In genomic region chr6:122798099-122798641, GRCh38 we compare ENCODE assay signal across 9 cellular contexts. TPM values are rescaled to one million over a fixed set of nuclear protein-coding genes. Genes with fewer than 3 reads are reported as not detected.
DNase-seq lines count a peak whose midpoint lies in the region; ATAC-seq and TF ChIP-seq lines count a peak whose summit lies in the region.
"Had no signal": no experiment of that assay in that cellular context is flagged by ENCODE, and none has a peak within 500 bp of the region (broad histone marks: within the 10 kb centered on the region; RNA-seq: fewer than 3 reads in every experiment).

No MANE protein-coding gene starts in this region.

- H3K4me2 ChIP-seq in osteoblast (ENCODE audit: insufficient read depth, low read length) = peak overlapping the region; percentile 73

- H4K20me1 ChIP-seq in osteoblast (ENCODE audit: insufficient read depth, low read length) = no peaks in the 10 kb centered on the region

- H3K4me3 ChIP-seq in astrocyte of the cerebellum (ENCODE audit: low read depth, low read length) (no peak overlapping the region), osteoblast (ENCODE audit: insufficient read depth, low read length) (peak overlapping the region; percentile 40)

- ATAC-seq in GM19397 (IDR thresholded peaks at IDR 0.05; ENCODE audit: unreplicated experiment) (peak; percentile 78), HG03469 (IDR thresholded peaks at IDR 0.05; ENCODE audit: unreplicated experiment) (peak; percentile 82)

- peaks cover 24% of the 10 kb centered on the region for H3K4me1 ChIP-seq in osteoblast (ENCODE audit: insufficient read depth, low read length)

- H3K27ac ChIP-seq in osteoblast (ENCODE audit: low read depth, low read length) = peak overlapping the region; percentile 11

- H3K27me3 ChIP-seq in osteoblast (ENCODE audit: insufficient read depth, low read length) = no peaks in the 10 kb centered on the region

- no peaks in the 10 kb centered on the region for H3K36me3 ChIP-seq in osteoblast (ENCODE audit: insufficient read depth, low read length)

- peak overlapping the region; percentile 26 for H2AFZ ChIP-seq in osteoblast (ENCODE audit: low read length)

- TF ChIP-seq CTCF in astrocyte of the cerebellum (IDR thresholded peaks at IDR 0.05; ENCODE audit: low read depth, low read length, missing control alignments) (no peak), osteoblast (IDR thresholded peaks at IDR 0.05; ENCODE audit: extremely low read depth, low read depth, low read length) (no peak)

- peak; percentile 79 for DNase-seq in Daoy (ENCODE audit: low read depth)
- peak; percentile 36 for DNase-seq in astrocyte of the cerebellum (ENCODE audit: low read depth)
- peak; percentile 81 for DNase-seq in osteoblast (ENCODE audit: insufficient read length, low spot score, missing footprints)
- DNase-seq in midbrain (lab: John Stamatoyannopoulos, UW) = no peak
- DNase-seq in COR-L47 (lab: John Stamatoyannopoulos, UW) = no peak
- DNase-seq in cortex of kidney (lab: John Stamatoyannopoulos, UW) = no peak

- in situ Hi-C loops in astrocyte of the cerebellum (cut with HindIII; ENCODE audit: low sequenced_read_pairs) = no loop called here

- peaks cover 3% of the 10 kb centered on the region for H3K79me2 ChIP-seq in osteoblast (ENCODE audit: insufficient read depth, low read length)

- H3K9me3 ChIP-seq in osteoblast (ENCODE audit: low read depth, low read length) = no peaks in the 10 kb centered on the region

RNA-seq across cellular contexts. Expression of gene SMPDL3A, which starts 9.1 kb away (rescaled TPM):
- 6.0 and 7.8 TPM in 2 replicates for total RNA-seq in Daoy (2014; rRNA removed; shearing (Covaris generic))
- 22.7 and 23.5 TPM in 2 replicates for total RNA-seq in osteoblast

RNA-seq across cellular contexts. Expression of gene FABP7, which starts 18.7 kb away (rescaled TPM):
- total RNA-seq in Daoy (2014; rRNA removed; shearing (Covaris generic)) = not detected in 2 replicates
- not detected in 2 replicates for total RNA-seq in osteoblast
- total RNA-seq: subcutaneous adipose tissue had no signal

Comparison
In these comparisons a context has a peak if more than half of its experiments do, and no peak if none do; other contexts are left out.
1. DNase-seq: peak in Daoy (single experiment), astrocyte of the cerebellum (single experiment) and osteoblast (single experiment); none in midbrain (single experiment), COR-L47 (single experiment) and cortex of kidney (single experiment).